Comparison of ENCODE assay signal across 13 cellular contexts in genomic region chr11:10688401-10688800, GRCh38. TPM values are rescaled to one million over a fixed set of nuclear protein-coding genes. Genes with fewer than 3 reads are reported as not detected.
DNase-seq lines count a peak whose midpoint lies in the region; ATAC-seq and TF ChIP-seq lines count a peak whose summit lies in the region.
"Had no signal": no experiment of that assay in that cellular context is flagged by ENCODE, and none has a peak within 500 bp of the region (broad histone marks: within the 10 kb centered on the region; RNA-seq: fewer than 3 reads in every experiment).

No MANE protein-coding gene starts in this region.

- peak; percentile 33; the same call in 1 of the 2 replicates for ATAC-seq in PC-3
- ATAC-seq in stimulated activated naive B cell treated with anti-CD40 and anti-IgM and Interleukin-4, amounts not matched to agents 10 μg/mL and 1 μg/mL and 100 μg/mL, for 72 hours (replicated peaks) = peak; percentile 42 to 65
- ATAC-seq in HG02970 (IDR thresholded peaks at IDR 0.05; ENCODE audit: low FRiP score, unreplicated experiment) = no peak
- no peak for ATAC-seq in GM18511 (IDR thresholded peaks at IDR 0.05; ENCODE audit: unreplicated experiment)
- ATAC-seq: body of pancreas had no signal

- H4K20me1 ChIP-seq in PC-3 (ENCODE audit: low read length) = no peaks in the 10 kb centered on the region

- H3K9me2 ChIP-seq in PC-3 (replicated peaks; ENCODE audit: low read length) = no peaks in the 10 kb centered on the region

- no peaks in the 10 kb centered on the region for H3K36me3 Mint-ChIP-seq in stimulated activated naive B cell treated with anti-CD40 and anti-IgM and Interleukin-4, amounts not matched to agents 10 μg/mL and 1 μg/mL and 100 μg/mL, for 72 hours

- H3K27me3 Mint-ChIP-seq in stimulated activated naive B cell treated with anti-CD40 and anti-IgM and Interleukin-4, amounts not matched to agents 10 μg/mL and 1 μg/mL and 100 μg/mL, for 72 hours = peaks cover 0 to 12% of the 10 kb centered on the region in 2 donors

- CTCF ChIA-PET in PC-3 (lab: Charles Lee) = no interaction called here

- BruUV-seq in PC-3 (replicated peaks; lab: Mats Ljungman, UMichigan) = no TSS peak

- TF ChIP-seq CTCF in PC-3 (conservative IDR thresholded peaks at IDR 0.05; ENCODE audit: low read depth, low read length) (peak; percentile 45), epithelial cell of proximal tubule (conservative IDR thresholded peaks at IDR 0.05; ENCODE audit: low read depth, low read length) (peak; percentile 43)

- no peaks in the 10 kb centered on the region for H3K9me3 ChIP-seq in PC-3 (ENCODE audit: low read length)
- H3K9me3 ChIP-seq: body of pancreas, SJCRH30, vagina had no signal

- H3F3A ChIP-seq in PC-3 (ENCODE audit: low read length, unreplicated experiment) = no peaks in the 10 kb centered on the region

- H3K4me3 Mint-ChIP-seq in stimulated activated naive B cell treated with anti-CD40 and anti-IgM and Interleukin-4, amounts not matched to agents 10 μg/mL and 1 μg/mL and 100 μg/mL, for 72 hours = no peak overlapping the region
- H3K4me3 Mint-ChIP-seq: nephron had no signal

- no peaks in the 10 kb centered on the region for H3K36me3 ChIP-seq in PC-3 (ENCODE audit: low read depth, low read length)
- H3K36me3 ChIP-seq: SJCRH30, vagina had no signal

- no peaks in the 10 kb centered on the region for H3K9me3 Mint-ChIP-seq in stimulated activated naive B cell treated with anti-CD40 and anti-IgM and Interleukin-4, amounts not matched to agents 10 μg/mL and 1 μg/mL and 100 μg/mL, for 72 hours
- H3K9me3 Mint-ChIP-seq: nephron had no signal

- no peaks in the 10 kb centered on the region for H3K79me2 ChIP-seq in PC-3 (ENCODE audit: low read length)

- H3K27ac ChIP-seq in PC-3 (ENCODE audit: low read length) = no peak overlapping the region
- H3K27ac ChIP-seq: body of pancreas, SJCRH30, vagina had no signal

- no peak overlapping the region for H3K9ac ChIP-seq in PC-3 (ENCODE audit: low read length)

- no peak overlapping the region for H2AFZ ChIP-seq in PC-3 (ENCODE audit: low read length)

- H3K27ac Mint-ChIP-seq in stimulated activated naive B cell treated with anti-CD40 and anti-IgM and Interleukin-4, amounts not matched to agents 10 μg/mL and 1 μg/mL and 100 μg/mL, for 72 hours = no peak overlapping the region
- H3K27ac Mint-ChIP-seq: nephron had no signal

- peaks cover 8% of the 10 kb centered on the region; the same call in 1 of the 2 replicates for H3K4me1 ChIP-seq in PC-3 (ENCODE audit: insufficient read depth, low read length)
- H3K4me1 ChIP-seq: body of pancreas, SJCRH30 had no signal

- DNase-seq in NCI-H82 (lab: John Stamatoyannopoulos, UW) (peak; percentile 7), NCI-H82 treated with DMSO at 0.1 percent for 48 hours (lab: John Stamatoyannopoulos, UW; ENCODE audit: unreplicated experiment) (no peak), PC-3 (peak; percentile 72), epithelial cell of proximal tubule (ENCODE audit: low read depth) (no peak)
- no peak for DNase-seq in stimulated activated naive B cell treated with anti-CD40 and anti-IgM and Interleukin-4, amounts not matched to agents 10 μg/mL and 1 μg/mL and 100 μg/mL, for 72 hours
- no peak for DNase-seq in stimulated activated naive CD4-positive, alpha-beta T cell (lab: John Stamatoyannopoulos, UW)
- DNase-seq: body of pancreas, NCI-H2081, SJCRH30 had no signal

- no peaks in the 10 kb centered on the region for H3K27me3 ChIP-seq in PC-3 (ENCODE audit: low read length)
- H3K27me3 ChIP-seq: body of pancreas, vagina had no signal

- no peak overlapping the region for H3K4me3 ChIP-seq in PC-3 (ENCODE audit: low read length)
- H3K4me3 ChIP-seq in epithelial cell of proximal tubule (ENCODE audit: low read depth, low read length) = no peak overlapping the region
- H3K4me3 ChIP-seq: body of pancreas, SJCRH30, vagina had no signal

- intact Hi-C loops in PC-3 (cut with micrococcal nuclease) = no loop called here

- POLR2A ChIA-PET in PC-3 (lab: Charles Lee; ENCODE audit: unreplicated experiment) = no interaction called here

- peaks cover 6 to 17% of the 10 kb centered on the region in 2 donors for H3K4me1 Mint-ChIP-seq in stimulated activated naive B cell treated with anti-CD40 and anti-IgM and Interleukin-4, amounts not matched to agents 10 μg/mL and 1 μg/mL and 100 μg/mL, for 72 hours

- no peak overlapping the region for H3K4me2 ChIP-seq in PC-3 (ENCODE audit: low read length)

RNA-seq across cellular contexts. Expression of gene IRAG1, which starts 5.2 kb away (rescaled TPM):
- total RNA-seq in PC-3 (2014; rRNA removed) (0.29 TPM in 1 of 2 replicates, not detected in the other), epithelial cell of proximal tubule (0.07 TPM in 1 of 2 replicates, not detected in the other)
- total RNA-seq: SJCRH30 had no signal

Comparison
In these comparisons a context has a peak if more than half of its experiments do, and no peak if none do; other contexts are left out.
1. DNase-seq: peak in NCI-H82 (single experiment) and PC-3 (single experiment); none in NCI-H82 treated with DMSO at 0.1 percent for 48 hours (single experiment), epithelial cell of proximal tubule (single experiment), stimulated activated naive B cell treated with anti-CD40 and anti-IgM and Interleukin-4, amounts not matched to agents 10 μg/mL and 1 μg/mL and 100 μg/mL, for 72 hours (single experiment) and stimulated activated naive CD4-positive, alpha-beta T cell (0 of 6).
2. ATAC-seq: peak in PC-3 (single experiment) and stimulated activated naive B cell treated with anti-CD40 and anti-IgM and Interleukin-4, amounts not matched to agents 10 μg/mL and 1 μg/mL and 100 μg/mL, for 72 hours (2 of 2); none in HG02970 (single experiment) and GM18511 (single experiment).